ENCODE assay signal across 9 cellular contexts in the genomic region with DNA sequence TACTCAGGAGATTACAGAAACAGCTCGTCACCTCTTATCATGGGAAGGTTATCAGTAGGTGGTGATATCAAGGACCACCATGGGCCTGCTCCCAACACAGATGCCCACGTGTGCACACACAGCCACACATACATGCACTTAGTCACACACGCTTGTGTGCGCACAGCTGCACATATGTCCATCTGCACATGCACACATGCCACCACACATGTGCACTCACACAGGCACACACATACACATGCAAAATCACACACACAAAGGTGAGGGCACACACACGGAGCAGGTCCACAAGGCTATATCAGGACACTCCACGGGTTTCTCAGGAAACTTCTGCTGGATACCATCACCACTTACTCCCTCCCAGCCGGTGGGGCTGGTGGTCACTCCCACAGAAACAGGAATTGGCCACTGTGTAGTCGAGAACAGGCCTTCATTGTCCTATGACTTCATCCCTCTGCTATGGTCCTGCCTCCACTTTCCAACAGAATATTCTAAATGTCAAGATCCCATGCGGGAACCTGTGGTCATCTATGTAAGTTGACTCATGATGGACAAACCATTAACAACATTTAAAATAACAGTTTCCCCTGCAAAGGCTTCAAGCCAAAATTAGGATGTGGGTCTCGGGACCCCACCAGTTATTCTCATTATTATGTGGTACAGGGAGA. TPM values are rescaled to one million over a fixed set of nuclear protein-coding genes. Genes with fewer than 3 reads are reported as not detected.
A peak's percentile ranks its signal among the peaks of the same experiment; 100 is the strongest.
DNase-seq lines count a peak whose midpoint lies in the region; ATAC-seq and TF ChIP-seq lines count a peak whose summit lies in the region.
"Had no signal": no experiment of that assay in that cellular context is flagged by ENCODE, and none has a peak within 500 bp of the region (broad histone marks: within the 10 kb centered on the region; RNA-seq: fewer than 3 reads in every experiment).

No MANE protein-coding gene starts in this region.

- peaks cover 35% of the 10 kb centered on the region for H3K36me3 Mint-ChIP-seq in stimulated activated effector memory CD8-positive, alpha-beta T cell treated with anti-CD3 and anti-CD28 coated beads, Interleukin-12 subunit alpha, Interleukin-12 subunit beta, amount 100 ng/mL, for 72 hours

- H3K9me3 Mint-ChIP-seq in stimulated activated effector memory CD8-positive, alpha-beta T cell treated with anti-CD3 and anti-CD28 coated beads, Interleukin-12 subunit alpha, Interleukin-12 subunit beta, amount 100 ng/mL, for 72 hours = no peaks in the 10 kb centered on the region

- H3K9me3 ChIP-seq in WERI-Rb-1 (ENCODE audit: severe bottlenecking) (no peaks in the 10 kb centered on the region), BE2C (no peaks in the 10 kb centered on the region)

- DNase-seq in HCEC 1CT (peak; percentile 68), hepatic stellate cell (ENCODE audit: low spot score) (peak; percentile 89), WERI-Rb-1 (no peak), activated gamma-delta T cell (lab: John Stamatoyannopoulos, UW) (no peak), BE2C (no peak)
- no peak for DNase-seq in stimulated activated effector memory CD8-positive, alpha-beta T cell treated with anti-CD3 and anti-CD28 coated beads, Interleukin-12 subunit alpha, Interleukin-12 subunit beta, amount 100 ng/mL, for 72 hours (ENCODE audit: low spot score in 2 of 2)
- DNase-seq: effector CD8-positive, alpha-beta T cell had no signal

- H3K4me3 ChIP-seq in WI38 (ENCODE audit: low read depth, low read length) = peak overlapping the region; percentile 42
- no peak overlapping the region for H3K4me3 ChIP-seq in WERI-Rb-1 (ENCODE audit: low read depth, low read length)
- no peak overlapping the region for H3K4me3 ChIP-seq in BE2C (ENCODE audit: low read depth, low read length)

- H3K27ac Mint-ChIP-seq in stimulated activated effector memory CD8-positive, alpha-beta T cell treated with anti-CD3 and anti-CD28 coated beads, Interleukin-12 subunit alpha, Interleukin-12 subunit beta, amount 100 ng/mL, for 72 hours = peak overlapping the region; percentile 91

- peaks cover 29% of the 10 kb centered on the region for H3K36me3 ChIP-seq in WERI-Rb-1
- peaks cover 7% of the 10 kb centered on the region for H3K36me3 ChIP-seq in BE2C

- H3K27me3 ChIP-seq in WERI-Rb-1 (ENCODE audit: insufficient read depth, low read depth, severe bottlenecking) (no peaks in the 10 kb centered on the region), BE2C (no peaks in the 10 kb centered on the region)

- H3K4me1 ChIP-seq in BE2C = no peaks in the 10 kb centered on the region

- no peak for ATAC-seq in stimulated activated effector memory CD8-positive, alpha-beta T cell treated with anti-CD3 and anti-CD28 coated beads, Interleukin-12 subunit alpha, Interleukin-12 subunit beta, amount 100 ng/mL, for 72 hours
- no peak for ATAC-seq in HG02678 (IDR thresholded peaks at IDR 0.05; ENCODE audit: unreplicated experiment)

- H3K4me3 Mint-ChIP-seq in stimulated activated effector memory CD8-positive, alpha-beta T cell treated with anti-CD3 and anti-CD28 coated beads, Interleukin-12 subunit alpha, Interleukin-12 subunit beta, amount 100 ng/mL, for 72 hours = peak overlapping the region; percentile 93

- TF ChIP-seq CTCF in WI38 (IDR thresholded peaks at IDR 0.05; ENCODE audit: low read depth, low read length) = no peak
- no peak for TF ChIP-seq CTCF in WERI-Rb-1 (IDR thresholded peaks at IDR 0.05; ENCODE audit: low read depth, low read length)
- no peak for TF ChIP-seq CTCF in BE2C (IDR thresholded peaks at IDR 0.05; ENCODE audit: low read depth, low read length)

- peaks cover 35% of the 10 kb centered on the region for H3K4me1 Mint-ChIP-seq in stimulated activated effector memory CD8-positive, alpha-beta T cell treated with anti-CD3 and anti-CD28 coated beads, Interleukin-12 subunit alpha, Interleukin-12 subunit beta, amount 100 ng/mL, for 72 hours

- no peak overlapping the region for H3K27ac ChIP-seq in WERI-Rb-1

RNA-seq across cellular contexts. Expression of a gene that starts 2.2 kb away (rescaled TPM):
- 59.5 TPM for polyA plus RNA-seq in BE2C (2012; ENCODE audit: insufficient read depth, insufficient read length, low read depth)

RNA-seq across cellular contexts. Expression of a gene that starts 42.8 kb away (rescaled TPM):
- polyA plus RNA-seq in BE2C (2012; ENCODE audit: insufficient read depth, insufficient read length, low read depth) = 25.5 TPM

RNA-seq across cellular contexts. Expression of a gene that starts 56.5 kb away (rescaled TPM):
- polyA plus RNA-seq in BE2C (2012; ENCODE audit: insufficient read depth, insufficient read length, low read depth) = 42.5 TPM

Comparison
In these comparisons a context has a peak if more than half of its experiments do, and no peak if none do; other contexts are left out.
1. DNase-seq: peak in HCEC 1CT (single experiment) and hepatic stellate cell (single experiment); none in stimulated activated effector memory CD8-positive, alpha-beta T cell treated with anti-CD3 and anti-CD28 coated beads, Interleukin-12 subunit alpha, Interleukin-12 subunit beta, amount 100 ng/mL, for 72 hours (0 of 2), WERI-Rb-1 (single experiment), activated gamma-delta T cell (single experiment) and BE2C (single experiment).